In the genomic region with DNA sequence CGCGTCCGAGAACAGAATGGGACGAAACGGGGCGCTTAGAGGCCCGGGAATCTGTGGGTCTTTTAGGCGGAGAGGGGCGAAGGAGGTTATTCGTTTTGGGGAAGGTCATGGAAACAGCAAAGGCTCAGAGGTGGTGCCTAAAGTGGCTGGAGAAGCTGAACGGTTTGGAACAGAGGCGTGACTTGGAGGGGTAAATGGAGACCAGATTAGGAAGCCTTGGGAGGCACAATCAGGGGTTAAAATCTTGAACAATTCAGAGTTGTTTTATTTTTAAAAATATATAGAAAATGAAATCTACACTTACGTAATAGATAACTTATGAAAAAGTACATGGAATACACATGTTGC, we compare ENCODE assay signal across 9 cellular contexts. TPM values are rescaled to one million over a fixed set of nuclear protein-coding genes. Genes with fewer than 3 reads are reported as not detected.
DNase-seq lines count a peak whose midpoint lies in the region; ATAC-seq and TF ChIP-seq lines count a peak whose summit lies in the region.
"Had no signal": no experiment of that assay in that cellular context is flagged by ENCODE, and none has a peak within 500 bp of the region (broad histone marks: within the 10 kb centered on the region; RNA-seq: fewer than 3 reads in every experiment).

No MANE protein-coding gene starts in this region.

- H3K4me1 ChIP-seq in CD8-positive, alpha-beta T cell (ENCODE audit: insufficient read depth, low read length): peaks cover 6% of the 10 kb centered on the region
- H3K4me1 ChIP-seq in gastroesophageal sphincter (peaks cover 7 to 38% (median 11%) of the 10 kb centered on the region in 3 donors), parathyroid adenoma (no peaks in the 10 kb centered on the region)

- no peaks in the 10 kb centered on the region for H3K36me3 Mint-ChIP-seq in CD8-positive, alpha-beta T cell
- H3K36me3 Mint-ChIP-seq in activated CD8-positive, alpha-beta T cell treated with anti-CD3 and anti-CD28 coated beads, Interleukin-2, amount 10 ng/mL, durations not matched to agents 7 days and 5 days (ENCODE audit: low read depth): peaks cover 2% of the 10 kb centered on the region

- CTCF ChIA-PET in CD8-positive, alpha-beta T cell (lab: Charles Lee): interaction anchor here (1.3 to 5.0 kb wide), 5 partner anchors 13 to 150 kb away, joined by 3 to 30 read pairs (median 10); a partner anchor contains a TSS
- CTCF ChIA-PET in activated CD8-positive, alpha-beta T cell treated with anti-CD3 and anti-CD28 coated beads, Interleukin-2, amount 10 ng/mL, durations not matched to agents 7 days and 5 days (lab: Charles Lee): interaction anchor here (0.7 to 3.9 kb wide), 3 partner anchors 12 to 33 kb away, joined by 3 to 29 read pairs (median 4); no protein-coding TSS in a partner anchor

- H3K27ac Mint-ChIP-seq in CD8-positive, alpha-beta T cell: peak overlapping the region; percentile 67
- H3K27ac Mint-ChIP-seq in activated CD8-positive, alpha-beta T cell treated with anti-CD3 and anti-CD28 coated beads, Interleukin-2, amount 10 ng/mL, durations not matched to agents 7 days and 5 days: no peak overlapping the region

- ATAC-seq in CD8-positive, alpha-beta T cell: no peak
- peak; percentile 30 for ATAC-seq in activated CD8-positive, alpha-beta T cell treated with anti-CD3 and anti-CD28 coated beads, Interleukin-2, amount 10 ng/mL, durations not matched to agents 7 days and 5 days
- ATAC-seq in gastroesophageal sphincter (no peak), HG02973 (IDR thresholded peaks at IDR 0.05; ENCODE audit: unreplicated experiment) (no peak)

- no peak for TF ChIP-seq EP300 in gastroesophageal sphincter (IDR thresholded peaks at IDR 0.05)

- no peak for DNase-seq in CD8-positive, alpha-beta T cell
- no peak for DNase-seq in activated CD8-positive, alpha-beta T cell treated with anti-CD3 and anti-CD28 coated beads, Interleukin-2, amount 10 ng/mL, durations not matched to agents 7 days and 5 days
- DNase-seq in DMS79 treated with DMSO at 0.1 percent for 48 hours (lab: John Stamatoyannopoulos, UW): no peak
- DNase-seq in stimulated activated CD4-positive, alpha-beta T cell treated with anti-CD3 and anti-CD28 coated beads, Interleukin-12 subunit alpha, Interleukin-12 subunit beta, amount 100 ng/mL, for 4 hours: no peak
- DNase-seq in SHP77 treated with DMSO at 0.1 percent for 48 hours (lab: John Stamatoyannopoulos, UW): no peak
- DNase-seq: NCI-H2227 treated with DMSO at 0.1 percent for 48 hours had no signal

- peaks cover 19% of the 10 kb centered on the region for H3K27me3 Mint-ChIP-seq in CD8-positive, alpha-beta T cell (ENCODE audit: low read depth)
- peaks cover 59% of the 10 kb centered on the region for H3K27me3 Mint-ChIP-seq in activated CD8-positive, alpha-beta T cell treated with anti-CD3 and anti-CD28 coated beads, Interleukin-2, amount 10 ng/mL, durations not matched to agents 7 days and 5 days (ENCODE audit: low read depth)

- no peak overlapping the region for H3K9ac ChIP-seq in parathyroid adenoma

- H3K9me3 ChIP-seq in CD8-positive, alpha-beta T cell (ENCODE audit: low read length): no peaks in the 10 kb centered on the region
- H3K9me3 ChIP-seq in gastroesophageal sphincter: no peaks in the 10 kb centered on the region
- no peaks in the 10 kb centered on the region for H3K9me3 ChIP-seq in parathyroid adenoma (ENCODE audit: control insufficient read depth, low read length)

- H3K4me3 ChIP-seq in CD8-positive, alpha-beta T cell (ENCODE audit: low read depth, low read length): peak overlapping the region; percentile 44
- H3K4me3 ChIP-seq in gastroesophageal sphincter: peak overlapping the region; percentile 70 to 93
- H3K4me3 ChIP-seq in parathyroid adenoma (ENCODE audit: low read depth, low read length): no peak overlapping the region

- H3K27ac ChIP-seq in CD8-positive, alpha-beta T cell (ENCODE audit: low read depth, low read length): no peak overlapping the region
- H3K27ac ChIP-seq in gastroesophageal sphincter: peak overlapping the region; percentile 82 to 93 (median 90)
- H3K27ac ChIP-seq in parathyroid adenoma: no peak overlapping the region

- no peaks in the 10 kb centered on the region for H3K36me3 ChIP-seq in CD8-positive, alpha-beta T cell (ENCODE audit: insufficient read depth, low read length)
- H3K36me3 ChIP-seq in gastroesophageal sphincter (no peaks in the 10 kb centered on the region), parathyroid adenoma (ENCODE audit: control insufficient read depth, insufficient read depth, low read length) (no peaks in the 10 kb centered on the region)

- H3K4me2 ChIP-seq in parathyroid adenoma (ENCODE audit: low read length): peak overlapping the region; percentile 49

- H2AFZ ChIP-seq in parathyroid adenoma: peak overlapping the region; percentile 46

- TF ChIP-seq POLR2A in gastroesophageal sphincter (IDR thresholded peaks at IDR 0.05): no peak

- 1 to 2% methylated on average over 13 of the region's 13 CpGs for WGBS in gastroesophageal sphincter (ENCODE audit: low coverage in 1 of 2), 2 donors

- peaks cover 17% of the 10 kb centered on the region for H3K4me1 Mint-ChIP-seq in CD8-positive, alpha-beta T cell (ENCODE audit: low read depth)
- H3K4me1 Mint-ChIP-seq in activated CD8-positive, alpha-beta T cell treated with anti-CD3 and anti-CD28 coated beads, Interleukin-2, amount 10 ng/mL, durations not matched to agents 7 days and 5 days (ENCODE audit: low read depth): peaks cover 12% of the 10 kb centered on the region

- POLR2A ChIA-PET in CD8-positive, alpha-beta T cell (lab: Charles Lee): interaction anchor here (1.3 to 1.4 kb wide), 2 partner anchors 12 to 46 kb away, joined by 3 to 4 read pairs; no protein-coding TSS in a partner anchor
- POLR2A ChIA-PET in activated CD8-positive, alpha-beta T cell treated with anti-CD3 and anti-CD28 coated beads, Interleukin-2, amount 10 ng/mL, durations not matched to agents 7 days and 5 days (lab: Charles Lee): interaction anchor here (0.8 to 0.9 kb wide), 2 partner anchors 45 to 138 kb away, joined by 3 to 4 read pairs; a partner anchor contains a TSS

- H3K9me3 Mint-ChIP-seq in CD8-positive, alpha-beta T cell: peaks cover 2% of the 10 kb centered on the region
- H3K9me3 Mint-ChIP-seq in activated CD8-positive, alpha-beta T cell treated with anti-CD3 and anti-CD28 coated beads, Interleukin-2, amount 10 ng/mL, durations not matched to agents 7 days and 5 days (ENCODE audit: insufficient read depth): no peaks in the 10 kb centered on the region

- intact Hi-C loops in CD8-positive, alpha-beta T cell (cut with DNase I, micrococcal nuclease): no loop called here

- no peaks in the 10 kb centered on the region for H3K79me2 ChIP-seq in parathyroid adenoma

- TF ChIP-seq CTCF in CD8-positive, alpha-beta T cell (IDR thresholded peaks at IDR 0.05): no peak
- TF ChIP-seq CTCF in gastroesophageal sphincter (IDR thresholded peaks at IDR 0.05) (no peak), parathyroid adenoma (IDR thresholded peaks at IDR 0.05) (no peak)

- H3K4me3 Mint-ChIP-seq in CD8-positive, alpha-beta T cell: peak overlapping the region; percentile 82
- H3K4me3 Mint-ChIP-seq in activated CD8-positive, alpha-beta T cell treated with anti-CD3 and anti-CD28 coated beads, Interleukin-2, amount 10 ng/mL, durations not matched to agents 7 days and 5 days: peak overlapping the region; percentile 74

- H3K27me3 ChIP-seq in CD8-positive, alpha-beta T cell (ENCODE audit: insufficient read depth, low read length): no peaks in the 10 kb centered on the region
- H3K27me3 ChIP-seq in gastroesophageal sphincter (no peaks in the 10 kb centered on the region), parathyroid adenoma (ENCODE audit: control insufficient read depth, insufficient read depth, low read length) (no peaks in the 10 kb centered on the region)

RNA-seq across cellular contexts. Expression of a gene that starts 0.2 kb away (rescaled TPM):
- not detected for total RNA-seq in CD8-positive, alpha-beta T cell
- total RNA-seq in activated CD8-positive, alpha-beta T cell treated with anti-CD3 and anti-CD28 coated beads, Interleukin-2, amount 10 ng/mL, durations not matched to agents 7 days and 5 days: under 1 TPM; 0.11 to 0.68 TPM
- 1 to 10 TPM; 3.4 to 8.3 (median 5.5) TPM for total RNA-seq in gastroesophageal sphincter

RNA-seq across cellular contexts. Expression of a gene that starts 14.7 kb away (rescaled TPM):
- total RNA-seq in CD8-positive, alpha-beta T cell: not detected
- total RNA-seq in activated CD8-positive, alpha-beta T cell treated with anti-CD3 and anti-CD28 coated beads, Interleukin-2, amount 10 ng/mL, durations not matched to agents 7 days and 5 days: not detected
- total RNA-seq in gastroesophageal sphincter: 1 to 10 TPM in 1 of 4 donors, under 1 TPM in 1, not detected in 2; 0.47 to 2.0 TPM

RNA-seq across cellular contexts. Expression of a gene that starts 45.4 kb away (rescaled TPM):
- total RNA-seq in CD8-positive, alpha-beta T cell: 10 to 100 TPM; 81.9 to 84.0 TPM
- total RNA-seq in activated CD8-positive, alpha-beta T cell treated with anti-CD3 and anti-CD28 coated beads, Interleukin-2, amount 10 ng/mL, durations not matched to agents 7 days and 5 days: 10 to 100 TPM; 97.5 to 99.8 TPM
- total RNA-seq in gastroesophageal sphincter: 10 to 100 TPM; 18.0 to 40.5 (median 35.9) TPM

Comparison
In these comparisons a context has a peak if more than half of its experiments do, and no peak if none do; other contexts are left out.
1. H3K27ac ChIP-seq: peak in gastroesophageal sphincter (4 of 4); none in CD8-positive, alpha-beta T cell (single experiment) and parathyroid adenoma (single experiment).